In the genomic region with DNA sequence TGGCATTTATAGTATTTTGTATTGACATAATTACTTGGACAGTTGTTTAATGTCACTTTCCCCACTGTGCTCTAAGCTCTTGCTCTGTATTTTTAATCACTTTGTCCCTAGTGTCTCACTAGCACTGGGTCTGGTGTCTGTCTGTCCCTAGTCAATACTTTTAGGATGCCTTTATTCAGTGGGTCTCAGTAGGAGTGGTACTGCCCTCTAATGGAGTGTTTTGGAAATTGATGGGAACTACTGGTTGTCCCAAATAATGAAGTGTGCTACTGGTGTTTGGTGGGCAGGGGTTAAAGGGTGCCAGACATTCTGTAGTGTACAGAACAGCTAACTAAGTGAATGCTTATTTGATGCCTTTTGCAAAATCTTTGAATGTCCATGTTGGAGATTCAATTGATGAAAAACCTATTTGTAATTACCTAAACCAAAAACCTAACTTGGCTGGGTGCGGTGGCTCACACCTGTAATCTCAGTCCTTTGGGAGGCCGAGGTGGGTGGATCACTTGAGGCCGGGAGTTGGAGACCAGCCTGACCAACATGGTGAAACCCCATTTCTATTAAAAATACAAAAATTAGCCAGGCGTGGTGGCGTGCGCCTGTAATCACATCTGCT, we compare ENCODE assay signal across 8 cellular contexts. TPM values are rescaled to one million over a fixed set of nuclear protein-coding genes. Genes with fewer than 3 reads are reported as not detected.
A peak's percentile ranks its signal among the peaks of the same experiment; 100 is the strongest.
DNase-seq lines count a peak whose midpoint lies in the region; ATAC-seq and TF ChIP-seq lines count a peak whose summit lies in the region.

No MANE protein-coding gene starts in this region.

- H3K4me1 ChIP-seq in tibial nerve = peaks cover 0 to 19% (median 6%) of the 10 kb centered on the region in 4 donors

- no peak overlapping the region for H3K27ac ChIP-seq in tibial nerve

- peak; percentile 78 for TF ChIP-seq CTCF in AG10803 (conservative IDR thresholded peaks at IDR 0.05; ENCODE audit: low read length)
- TF ChIP-seq CTCF in tibial nerve (IDR thresholded peaks at IDR 0.05) = peak; percentile 21 to 56 (median 37)

- WGBS in tibial nerve, 2 donors = 94 to 95% methylated on average over 6 of the region's 6 CpGs

- H3K9me3 ChIP-seq in tibial nerve = no peaks in the 10 kb centered on the region

- H3K36me3 ChIP-seq in tibial nerve = no peaks in the 10 kb centered on the region

- TF ChIP-seq POLR2A in tibial nerve (IDR thresholded peaks at IDR 0.05) = no peak

- no peaks in the 10 kb centered on the region for H3K27me3 ChIP-seq in tibial nerve

- DNase-seq in AG10803 (ENCODE audit: low read depth) = peak; percentile 58
- peak; percentile 38 for DNase-seq in NCI-H2081 treated with DMSO at 0.1 percent for 48 hours (lab: John Stamatoyannopoulos, UW)
- DNase-seq in amniotic epithelial cell (ENCODE audit: low read depth) = peak; percentile 61
- peak; percentile 56 for DNase-seq in iPS DF 19.7 (ENCODE audit: low read depth, low spot score)
- peak in 1 of 2 donors; percentile 54 for DNase-seq in tibial nerve (ENCODE audit: low spot score in 2 of 2)
- no peak for DNase-seq in activated effector memory CD4-positive, alpha-beta T cell treated with Interleukin-2 at 50 U/mL for 16 hours

- H3K4me3 ChIP-seq in AG10803 (ENCODE audit: low read length) (no peak overlapping the region), tibial nerve (no peak overlapping the region)

- TF ChIP-seq EP300 in tibial nerve (IDR thresholded peaks at IDR 0.05) = no peak

- ATAC-seq in GM18502 (IDR thresholded peaks at IDR 0.05; ENCODE audit: poor library complexity, unreplicated experiment) (peak; percentile 93), HG02798 (IDR thresholded peaks at IDR 0.05; ENCODE audit: poor library complexity, unreplicated experiment) (peak; percentile 86)

RNA-seq across cellular contexts. Expression of gene CDK14, which starts 33.3 kb away (rescaled TPM):
- 10 to 100 TPM; 22.2 to 36.3 (median 28.6) TPM for total RNA-seq in tibial nerve
